Comparison of ENCODE assay signal across 11 cellular contexts in the genomic region with DNA sequence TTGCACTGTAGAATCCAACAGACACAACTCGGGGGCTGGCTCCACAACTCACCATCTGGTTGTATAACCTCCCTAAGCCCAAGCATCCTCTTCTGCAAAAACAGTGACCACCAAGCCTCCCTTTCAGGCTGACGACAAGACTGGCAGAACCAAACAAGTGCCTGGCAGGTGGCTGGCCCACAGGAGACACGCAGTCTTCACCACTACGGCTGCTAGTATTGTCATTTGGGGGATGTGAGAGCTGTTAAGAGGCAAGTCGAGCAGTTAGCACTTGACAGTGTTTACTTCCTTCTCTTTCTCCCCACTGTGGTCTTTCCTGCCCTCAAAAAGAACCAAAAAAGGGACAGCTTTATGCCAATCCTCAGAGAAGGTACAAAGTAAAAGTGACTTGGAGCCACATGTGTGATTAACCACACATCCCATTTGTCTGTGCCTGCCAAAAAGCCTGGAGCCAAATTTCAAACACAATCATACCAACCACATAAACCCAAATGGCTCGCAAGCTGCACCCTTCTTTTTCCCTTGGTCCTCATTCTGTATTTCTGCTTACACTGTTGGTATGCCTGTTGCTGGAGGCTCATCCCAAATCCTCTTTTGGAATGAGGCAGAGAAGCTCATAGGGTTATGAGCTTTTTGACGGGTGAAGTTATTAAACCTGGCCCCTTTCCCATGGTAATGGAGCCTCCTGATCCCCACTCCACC.
DNase-seq lines count a peak whose midpoint lies in the region; ATAC-seq, FAIRE-seq and TF ChIP-seq lines count a peak whose summit lies in the region.
"Had no signal": no experiment of that assay in that cellular context is flagged by ENCODE, and none has a peak within 500 bp of the region (broad histone marks: within the 10 kb centered on the region; RNA-seq: fewer than 3 reads in every experiment).

No MANE protein-coding gene starts in this region.

- no peak overlapping the region for H2AFZ ChIP-seq in H9 (ENCODE audit: low read length)
- no peak overlapping the region; the same call in 1 of the 2 replicates for H2AFZ ChIP-seq in GM12878 (ENCODE audit: control insufficient read depth, low read depth, low read length)

- RAD21 ChIA-PET in GM12878 (lab: Charles Lee; ENCODE audit: unreplicated experiment): interaction anchor here (0.7 kb wide), 1 partner anchor 816 kb away, joined by 3 read pairs; no protein-coding TSS in a partner anchor

- no peak overlapping the region for H3T11ph ChIP-seq in H9 (ENCODE audit: low read length)

- no peak overlapping the region for H3K18ac ChIP-seq in H9 (ENCODE audit: insufficient read length, low read depth, low read length)

- no peak overlapping the region for H2BK5ac ChIP-seq in H9 (ENCODE audit: insufficient read length, low read length)

- TF ChIP-seq RAD21 in GM12878 (IDR thresholded peaks at IDR 0.05; ENCODE audit: insufficient read depth, low read depth, low read length): no peak

- H3K9ac ChIP-seq in BLaER1 treated with 17β-estradiol and CSF1 and Interleukin-3, amounts not matched to agents 10 nM and 100 nM: no peak overlapping the region
- H3K9ac ChIP-seq in H9 (ENCODE audit: extremely low read depth, insufficient read length, low read length): no peak overlapping the region
- no peak overlapping the region for H3K9ac ChIP-seq in GM12878 (ENCODE audit: control insufficient read depth, insufficient read depth, low read length)

- peaks cover 32 to 64% (median 55%) of the 10 kb centered on the region in 10 experiments for H3K4me1 ChIP-seq in BLaER1 treated with 17β-estradiol and CSF1 and Interleukin-3, amounts not matched to agents 10 nM and 100 nM
- H3K4me1 ChIP-seq in H9 (ENCODE audit: insufficient read depth, low read length): peaks cover 5% of the 10 kb centered on the region; the same call in 1 of the 2 replicates
- H3K4me1 ChIP-seq in GM12878 (ENCODE audit: control insufficient read depth, insufficient read depth, low read length): no peaks in the 10 kb centered on the region

- no peak overlapping the region for H4K8ac ChIP-seq in H9 (replicated peaks; ENCODE audit: insufficient read length, low read depth, low read length)

- CTCF ChIA-PET in GM12878 (lab: Yijun Ruan, JAX): interaction anchor here (0.6 to 2.2 kb wide), 5 partner anchors 16 to 279 kb away, joined by 3 to 10 read pairs (median 3); no protein-coding TSS in a partner anchor
- CTCF ChIA-PET in activated CD4-positive, alpha-beta memory T cell treated with anti-CD3 and anti-CD28 coated beads for 36 hours (lab: Charles Lee): interaction anchor here (1.1 to 1.3 kb wide), 3 partner anchors 94 to 290 kb away, joined by 3 read pairs; a partner anchor contains a TSS

- POLR2A ChIA-PET in GM12878 (lab: Charles Lee): no interaction called here
- POLR2A ChIA-PET in activated CD4-positive, alpha-beta memory T cell treated with anti-CD3 and anti-CD28 coated beads for 36 hours (lab: Charles Lee): interaction anchor here (1.2 kb wide), 1 partner anchor 93 kb away, joined by 3 read pairs; no protein-coding TSS in a partner anchor

- H3K79me2 ChIP-seq in H9 (ENCODE audit: insufficient read depth, low read length) (no peaks in the 10 kb centered on the region), GM12878 (ENCODE audit: control insufficient read depth, insufficient read depth, low read length) (no peaks in the 10 kb centered on the region)

- no peak overlapping the region for H2BK120ac ChIP-seq in H9 (ENCODE audit: low read depth, low read length, poor library complexity, severe bottlenecking)

- H3K79me1 ChIP-seq in H9 (ENCODE audit: insufficient read depth, low read depth, low read length, poor library complexity, severe bottlenecking): no peaks in the 10 kb centered on the region

- H3K36me3 Mint-ChIP-seq in H9 (ENCODE audit: insufficient read depth in 1 of 3, low read depth in 3 of 3): peaks cover 1 to 9% (median 6%) of the 10 kb centered on the region in 3 experiments; a peak in 4 of 7 replicates
- peaks cover 15% of the 10 kb centered on the region for H3K36me3 Mint-ChIP-seq in activated CD4-positive, alpha-beta memory T cell treated with anti-CD3 and anti-CD28 coated beads for 36 hours

- no TSS peak for BruUV-seq in GM12878 (replicated peaks; lab: Mats Ljungman, UMichigan)

- H4K91ac ChIP-seq in H9 (ENCODE audit: insufficient read length, low read depth, low read length): no peak overlapping the region

- no peak overlapping the region; a peak in 1 of 22 replicates for H3K27ac ChIP-seq in BLaER1 treated with 17β-estradiol and CSF1 and Interleukin-3, amounts not matched to agents 10 nM and 100 nM
- H3K27ac ChIP-seq in H9 (ENCODE audit: insufficient read length, low read depth, low read length) (no peak overlapping the region), GM12878 (ENCODE audit: control insufficient read depth, insufficient read depth) (no peak overlapping the region)
- H3K27ac ChIP-seq: brain microvascular endothelial cell had no signal

- WGBS in H9 (ENCODE audit: extremely low coverage, insufficient read length, low lambda C conversion rate): no CpG with 5 or more reads among the region's 7 CpGs
- 42% methylated on average over 7 of the region's 7 CpGs for WGBS in GM12878 (ENCODE audit: insufficient coverage, insufficient replicate concordance, low lambda C conversion rate, missing lambda C conversion rate)

- no peaks in the 10 kb centered on the region for H3K27me3 ChIP-seq in BLaER1 treated with 17β-estradiol and CSF1 and Interleukin-3, amounts not matched to agents 10 nM and 100 nM
- H3K27me3 ChIP-seq in H9 (ENCODE audit: insufficient read depth, low read length) (no peaks in the 10 kb centered on the region), GM12878 (replicated peaks in 1 of 2; ENCODE audit: control insufficient read depth in 2 of 2, insufficient read depth in 2 of 2, low read length in 1 of 2) (no peaks in the 10 kb centered on the region)
- H3K27me3 ChIP-seq: brain microvascular endothelial cell, left lung had no signal

- 0 out of 22 replicates have a peak, but pooled peaks cover 0 to 4% (median 0%) of the 10 kb centered on the region in 11 experiments for H3K36me3 ChIP-seq in BLaER1 treated with 17β-estradiol and CSF1 and Interleukin-3, amounts not matched to agents 10 nM and 100 nM
- no peaks in the 10 kb centered on the region; a peak in 1 of 4 replicates for H3K36me3 ChIP-seq in GM12878 (ENCODE audit: control insufficient read depth in 2 of 2, insufficient read depth in 2 of 2, low read length in 1 of 2)
- H3K36me3 ChIP-seq: brain microvascular endothelial cell, left lung had no signal

- TF ChIP-seq CTCF in H9 (conservative IDR thresholded peaks at IDR 0.05) (no peak), GM12878 (IDR thresholded peaks at IDR 0.05 in 2 of 3, conservative IDR thresholded peaks at IDR 0.05 in 1 of 3; ENCODE audit: control insufficient read depth in 2 of 3, extremely low read depth in 1 of 3, insufficient read depth in 1 of 3, low read depth in 3 of 3, low read length in 3 of 3) (no peak)

- H4K5ac ChIP-seq in H9 (ENCODE audit: insufficient read length, low read depth, low read length): no peak overlapping the region

- no peak for TF ChIP-seq POLR2A in GM12878 (IDR thresholded peaks at IDR 0.05; ENCODE audit: low read depth, low read length)

- H2BK12ac ChIP-seq in H9 (ENCODE audit: insufficient read length, low read depth, low read length): no peak overlapping the region

- peak overlapping the region; percentile 39 to 78 (median 49) for H3K4me2 ChIP-seq in BLaER1 treated with 17β-estradiol and CSF1 and Interleukin-3, amounts not matched to agents 10 nM and 100 nM
- no peak overlapping the region for H3K4me2 ChIP-seq in H9 (ENCODE audit: insufficient read depth, insufficient read length, low read length)
- no peak overlapping the region for H3K4me2 ChIP-seq in GM12878 (ENCODE audit: control insufficient read depth, insufficient read depth)

- in situ Hi-C loops in GM12878 (cut with MboI): no loop called here

- H3K27ac Mint-ChIP-seq in H9: peak overlapping the region in 1 of 3 experiments; percentile 33; a peak in 4 of 7 replicates
- no peak overlapping the region for H3K27ac Mint-ChIP-seq in activated CD4-positive, alpha-beta memory T cell treated with anti-CD3 and anti-CD28 coated beads for 36 hours

- no peak overlapping the region for H2AK5ac ChIP-seq in H9 (ENCODE audit: insufficient read length, low read length)

- H3K14ac ChIP-seq in H9 (ENCODE audit: insufficient read depth, low read length): peak overlapping the region; percentile 37; the same call in 1 of the 2 replicates

- FAIRE-seq in GM12878 (lab: Jason Lieb, UNC) (peak; percentile 27), RCC 7860 (lab: Jason Lieb, UNC) (no peak)

- DNase-seq in H9 (no peak), GM12878 (ENCODE audit: low read depth, low spot score) (no peak), myocyte (ENCODE audit: low read depth) (peak; percentile 47), UCSD-AML1 (lab: John Stamatoyannopoulos, UW; ENCODE audit: unreplicated experiment) (no peak), RCC 7860 (ENCODE audit: low spot score) (no peak), posterior vena cava (ENCODE audit: low spot score) (no peak)
- no peak for DNase-seq in activated CD4-positive, alpha-beta memory T cell treated with anti-CD3 and anti-CD28 coated beads for 36 hours
- DNase-seq: brain microvascular endothelial cell, left lung had no signal

- H3K23me2 ChIP-seq in H9 (ENCODE audit: insufficient read length, low read depth, low read length, poor library complexity, severe bottlenecking): no peaks in the 10 kb centered on the region

- H3K4me3 ChIP-seq in BLaER1 treated with 17β-estradiol and CSF1 and Interleukin-3, amounts not matched to agents 10 nM and 100 nM: no peak overlapping the region
- H3K4me3 ChIP-seq in GM12878: no peak overlapping the region
- H3K4me3 ChIP-seq: left lung had no signal

- intact Hi-C loops in GM12878 (cut with micrococcal nuclease; ENCODE audit: unreplicated experiment): no loop called here
- intact Hi-C loops in activated CD4-positive, alpha-beta memory T cell treated with anti-CD3 and anti-CD28 coated beads for 36 hours (cut with micrococcal nuclease): no loop called here
- intact Hi-C loops in posterior vena cava (cut with DNase I): no loop called here

- peaks cover 35 to 41% of the 10 kb centered on the region in 2 experiments for H3K4me1 Mint-ChIP-seq in H9
- peaks cover 24% of the 10 kb centered on the region for H3K4me1 Mint-ChIP-seq in activated CD4-positive, alpha-beta memory T cell treated with anti-CD3 and anti-CD28 coated beads for 36 hours (ENCODE audit: low read depth)

- no peak overlapping the region for H3K4me3 Mint-ChIP-seq in H9
- no peak overlapping the region for H3K4me3 Mint-ChIP-seq in activated CD4-positive, alpha-beta memory T cell treated with anti-CD3 and anti-CD28 coated beads for 36 hours

- no peak overlapping the region for H2BK20ac ChIP-seq in H9 (ENCODE audit: low read depth, low read length, poor library complexity, severe bottlenecking)

- no peak overlapping the region for H3K4ac ChIP-seq in H9 (ENCODE audit: low read depth, low read length)

- no peak for TF ChIP-seq EP300 in GM12878 (IDR thresholded peaks at IDR 0.05; ENCODE audit: borderline replicate concordance in 1 of 2, control insufficient read depth in 1 of 2, low read depth in 2 of 2, low read length in 2 of 2)

- H3K23ac ChIP-seq in H9 (ENCODE audit: insufficient read length, low read depth, low read length): no peak overlapping the region

- no peak overlapping the region for H2BK15ac ChIP-seq in H9 (ENCODE audit: low read depth, low read length)

- SMC1A ChIA-PET in GM12878 (lab: Charles Lee; ENCODE audit: uncharacterized antibody, unreplicated experiment): interaction anchor here (0.9 kb wide), 1 partner anchor 45 kb away, joined by 3 read pairs; no protein-coding TSS in a partner anchor

- peaks cover 0 to 11% (median 7%) of the 10 kb centered on the region in 11 experiments; a peak in 9 of 22 replicates for H3K9me3 ChIP-seq in BLaER1 treated with 17β-estradiol and CSF1 and Interleukin-3, amounts not matched to agents 10 nM and 100 nM (replicated peaks in 1 of 11)
- H3K9me3 ChIP-seq in H9 (ENCODE audit: control insufficient read depth, low read depth, low read length): no peaks in the 10 kb centered on the region
- no peaks in the 10 kb centered on the region for H3K9me3 ChIP-seq in GM12878 (replicated peaks; ENCODE audit: control insufficient read depth, insufficient read depth, low read length)
- H3K9me3 ChIP-seq: left lung had no signal

- peaks cover 0 to 4% of the 10 kb centered on the region in 2 experiments; a peak in 2 of 5 replicates for H3K9me3 Mint-ChIP-seq in H9
- no peaks in the 10 kb centered on the region for H3K9me3 Mint-ChIP-seq in activated CD4-positive, alpha-beta memory T cell treated with anti-CD3 and anti-CD28 coated beads for 36 hours

- no peaks in the 10 kb centered on the region for H3K27me3 Mint-ChIP-seq in H9 (ENCODE audit: low read depth)
- H3K27me3 Mint-ChIP-seq in activated CD4-positive, alpha-beta memory T cell treated with anti-CD3 and anti-CD28 coated beads for 36 hours: no peaks in the 10 kb centered on the region

- peak; percentile 50 for ATAC-seq in GM12878
- ATAC-seq: left lung, SK-N-SH treated with all-trans-retinoic acid at 6 μM for 48 hours had no signal

- H3K56ac ChIP-seq in H9 (ENCODE audit: insufficient read length, low read depth, low read length): no peak overlapping the region

- H4K20me1 ChIP-seq in BLaER1 treated with 17β-estradiol and CSF1 and Interleukin-3, amounts not matched to agents 10 nM and 100 nM: no peaks in the 10 kb centered on the region
- no peaks in the 10 kb centered on the region for H4K20me1 ChIP-seq in H9 (ENCODE audit: control insufficient read depth, insufficient read depth, insufficient read length)
- H4K20me1 ChIP-seq in GM12878 (ENCODE audit: control insufficient read depth, insufficient read depth): no peaks in the 10 kb centered on the region

Comparison
In these comparisons a context has a peak if more than half of its experiments do, and no peak if none do; other contexts are left out.
1. H3K4me2 ChIP-seq: peak in BLaER1 treated with 17β-estradiol and CSF1 and Interleukin-3, amounts not matched to agents 10 nM and 100 nM (11 of 11); none in H9 (single experiment) and GM12878 (single experiment).